1 cellular context compared by ENCODE assay signal in genomic region chr16:75566040-75566888, GRCh38.
TF ChIP-seq lines count a peak whose summit lies in the region.

A gene with protein sequence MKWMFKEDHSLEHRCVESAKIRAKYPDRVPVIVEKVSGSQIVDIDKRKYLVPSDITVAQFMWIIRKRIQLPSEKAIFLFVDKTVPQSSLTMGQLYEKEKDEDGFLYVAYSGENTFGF (plus strand): TSS chr16:75566379. CDS start chr16:75566487, 108 bp downstream.

TF ChIP-seq in HepG2, 621 proteins besides CTCF, POLR2A, EP300 and RAD21 (continued from another document and continues in another):
- TF ChIP-seq, protein P1, sequence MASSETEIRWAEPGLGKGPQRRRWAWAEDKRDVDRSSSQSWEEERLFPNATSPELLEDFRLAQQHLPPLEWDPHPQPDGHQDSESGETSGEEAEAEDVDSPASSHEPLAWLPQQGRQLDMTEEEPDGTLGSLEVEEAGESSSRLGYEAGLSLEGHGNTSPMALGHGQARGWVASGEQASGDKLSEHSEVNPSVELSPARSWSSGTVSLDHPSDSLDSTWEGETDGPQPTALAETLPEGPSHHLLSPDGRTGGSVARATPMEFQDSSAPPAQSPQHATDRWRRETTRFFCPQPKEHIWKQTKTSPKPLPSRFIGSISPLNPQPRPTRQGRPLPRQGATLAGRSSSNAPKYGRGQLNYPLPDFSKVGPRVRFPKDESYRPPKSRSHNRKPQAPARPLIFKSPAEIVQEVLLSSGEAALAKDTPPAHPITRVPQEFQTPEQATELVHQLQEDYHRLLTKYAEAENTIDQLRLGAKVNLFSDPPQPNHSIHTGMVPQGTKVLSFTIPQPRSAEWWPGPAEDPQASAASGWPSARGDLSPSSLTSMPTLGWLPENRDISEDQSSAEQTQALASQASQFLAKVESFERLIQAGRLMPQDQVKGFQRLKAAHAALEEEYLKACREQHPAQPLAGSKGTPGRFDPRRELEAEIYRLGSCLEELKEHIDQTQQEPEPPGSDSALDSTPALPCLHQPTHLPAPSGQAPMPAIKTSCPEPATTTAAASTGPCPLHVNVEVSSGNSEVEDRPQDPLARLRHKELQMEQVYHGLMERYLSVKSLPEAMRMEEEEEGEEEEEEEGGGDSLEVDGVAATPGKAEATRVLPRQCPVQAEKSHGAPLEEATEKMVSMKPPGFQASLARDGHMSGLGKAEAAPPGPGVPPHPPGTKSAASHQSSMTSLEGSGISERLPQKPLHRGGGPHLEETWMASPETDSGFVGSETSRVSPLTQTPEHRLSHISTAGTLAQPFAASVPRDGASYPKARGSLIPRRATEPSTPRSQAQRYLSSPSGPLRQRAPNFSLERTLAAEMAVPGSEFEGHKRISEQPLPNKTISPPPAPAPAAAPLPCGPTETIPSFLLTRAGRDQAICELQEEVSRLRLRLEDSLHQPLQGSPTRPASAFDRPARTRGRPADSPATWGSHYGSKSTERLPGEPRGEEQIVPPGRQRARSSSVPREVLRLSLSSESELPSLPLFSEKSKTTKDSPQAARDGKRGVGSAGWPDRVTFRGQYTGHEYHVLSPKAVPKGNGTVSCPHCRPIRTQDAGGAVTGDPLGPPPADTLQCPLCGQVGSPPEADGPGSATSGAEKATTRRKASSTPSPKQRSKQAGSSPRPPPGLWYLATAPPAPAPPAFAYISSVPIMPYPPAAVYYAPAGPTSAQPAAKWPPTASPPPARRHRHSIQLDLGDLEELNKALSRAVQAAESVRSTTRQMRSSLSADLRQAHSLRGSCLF (CRISPR knock-in tag; IDR thresholded peaks at IDR 0.05; ENCODE audit: borderline replicate concordance): no peak
- TF ChIP-seq SIX1 (CRISPR knock-in tag; IDR thresholded peaks at IDR 0.05; ENCODE audit: borderline replicate concordance): no peak
- TF ChIP-seq ZNF20 (CRISPR knock-in tag; IDR thresholded peaks at IDR 0.05): no peak
- TF ChIP-seq TOPORS (CRISPR knock-in tag; IDR thresholded peaks at IDR 0.05): no peak
- no peak; the same call in 1 of the 2 replicates for TF ChIP-seq ZNF614 (CRISPR knock-in tag; IDR thresholded peaks at IDR 0.05; ENCODE audit: borderline replicate concordance)
- TF ChIP-seq ZNF44 (CRISPR knock-in tag; IDR thresholded peaks at IDR 0.05): peak; percentile 72; the same call in 1 of the 2 replicates
- no peak for TF ChIP-seq ZKSCAN5 (CRISPR knock-in tag; IDR thresholded peaks at IDR 0.05)
- peak; percentile 6 for TF ChIP-seq SKI (IDR thresholded peaks at IDR 0.05; ENCODE audit: partially characterized antibody)
- TF ChIP-seq, protein P2, sequence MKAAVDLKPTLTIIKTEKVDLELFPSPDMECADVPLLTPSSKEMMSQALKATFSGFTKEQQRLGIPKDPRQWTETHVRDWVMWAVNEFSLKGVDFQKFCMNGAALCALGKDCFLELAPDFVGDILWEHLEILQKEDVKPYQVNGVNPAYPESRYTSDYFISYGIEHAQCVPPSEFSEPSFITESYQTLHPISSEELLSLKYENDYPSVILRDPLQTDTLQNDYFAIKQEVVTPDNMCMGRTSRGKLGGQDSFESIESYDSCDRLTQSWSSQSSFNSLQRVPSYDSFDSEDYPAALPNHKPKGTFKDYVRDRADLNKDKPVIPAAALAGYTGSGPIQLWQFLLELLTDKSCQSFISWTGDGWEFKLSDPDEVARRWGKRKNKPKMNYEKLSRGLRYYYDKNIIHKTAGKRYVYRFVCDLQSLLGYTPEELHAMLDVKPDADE (CRISPR knock-in tag; IDR thresholded peaks at IDR 0.05): 0 out of 2 replicates have a peak, but pooled peaks have one; percentile 19
- TF ChIP-seq SETDB1 (CRISPR knock-in tag; IDR thresholded peaks at IDR 0.05; ENCODE audit: borderline replicate concordance): no peak
- TF ChIP-seq ATF7-NPFF (CRISPR knock-in tag; IDR thresholded peaks at IDR 0.05; ENCODE audit: low read depth): peak; percentile 91
- TF ChIP-seq ZMYM2 (CRISPR knock-in tag; IDR thresholded peaks at IDR 0.05): no peak
- no peak for TF ChIP-seq EHMT2 (IDR thresholded peaks at IDR 0.05; ENCODE audit: borderline replicate concordance, low read depth, low read length)
- no peak for TF ChIP-seq NR2F2 (IDR thresholded peaks at IDR 0.05; ENCODE audit: borderline replicate concordance, low read depth)
- TF ChIP-seq DNMT1 (CRISPR knock-in tag; IDR thresholded peaks at IDR 0.05): no peak; the same call in 1 of the 2 replicates
- peak; percentile 31; the same call in 1 of the 2 replicates for TF ChIP-seq ZBTB38 (CRISPR knock-in tag; IDR thresholded peaks at IDR 0.05)
- TF ChIP-seq, protein P3, sequence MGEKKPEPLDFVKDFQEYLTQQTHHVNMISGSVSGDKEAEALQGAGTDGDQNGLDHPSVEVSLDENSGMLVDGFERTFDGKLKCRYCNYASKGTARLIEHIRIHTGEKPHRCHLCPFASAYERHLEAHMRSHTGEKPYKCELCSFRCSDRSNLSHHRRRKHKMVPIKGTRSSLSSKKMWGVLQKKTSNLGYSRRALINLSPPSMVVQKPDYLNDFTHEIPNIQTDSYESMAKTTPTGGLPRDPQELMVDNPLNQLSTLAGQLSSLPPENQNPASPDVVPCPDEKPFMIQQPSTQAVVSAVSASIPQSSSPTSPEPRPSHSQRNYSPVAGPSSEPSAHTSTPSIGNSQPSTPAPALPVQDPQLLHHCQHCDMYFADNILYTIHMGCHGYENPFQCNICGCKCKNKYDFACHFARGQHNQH (CRISPR knock-in tag; IDR thresholded peaks at IDR 0.05): peak; percentile 67; the same call in 1 of the 2 replicates
- TF ChIP-seq STAG1 (CRISPR knock-in tag; IDR thresholded peaks at IDR 0.05): no peak
- TF ChIP-seq, protein P4, sequence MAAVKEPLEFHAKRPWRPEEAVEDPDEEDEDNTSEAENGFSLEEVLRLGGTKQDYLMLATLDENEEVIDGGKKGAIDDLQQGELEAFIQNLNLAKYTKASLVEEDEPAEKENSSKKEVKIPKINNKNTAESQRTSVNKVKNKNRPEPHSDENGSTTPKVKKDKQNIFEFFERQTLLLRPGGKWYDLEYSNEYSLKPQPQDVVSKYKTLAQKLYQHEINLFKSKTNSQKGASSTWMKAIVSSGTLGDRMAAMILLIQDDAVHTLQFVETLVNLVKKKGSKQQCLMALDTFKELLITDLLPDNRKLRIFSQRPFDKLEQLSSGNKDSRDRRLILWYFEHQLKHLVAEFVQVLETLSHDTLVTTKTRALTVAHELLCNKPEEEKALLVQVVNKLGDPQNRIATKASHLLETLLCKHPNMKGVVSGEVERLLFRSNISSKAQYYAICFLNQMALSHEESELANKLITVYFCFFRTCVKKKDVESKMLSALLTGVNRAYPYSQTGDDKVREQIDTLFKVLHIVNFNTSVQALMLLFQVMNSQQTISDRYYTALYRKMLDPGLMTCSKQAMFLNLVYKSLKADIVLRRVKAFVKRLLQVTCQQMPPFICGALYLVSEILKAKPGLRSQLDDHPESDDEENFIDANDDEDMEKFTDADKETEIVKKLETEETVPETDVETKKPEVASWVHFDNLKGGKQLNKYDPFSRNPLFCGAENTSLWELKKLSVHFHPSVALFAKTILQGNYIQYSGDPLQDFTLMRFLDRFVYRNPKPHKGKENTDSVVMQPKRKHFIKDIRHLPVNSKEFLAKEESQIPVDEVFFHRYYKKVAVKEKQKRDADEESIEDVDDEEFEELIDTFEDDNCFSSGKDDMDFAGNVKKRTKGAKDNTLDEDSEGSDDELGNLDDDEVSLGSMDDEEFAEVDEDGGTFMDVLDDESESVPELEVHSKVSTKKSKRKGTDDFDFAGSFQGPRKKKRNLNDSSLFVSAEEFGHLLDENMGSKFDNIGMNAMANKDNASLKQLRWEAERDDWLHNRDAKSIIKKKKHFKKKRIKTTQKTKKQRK (IDR thresholded peaks at IDR 0.05; ENCODE audit: low read length): no peak
- TF ChIP-seq HMGA1 (CRISPR knock-in tag; conservative IDR thresholded peaks at IDR 0.05): no peak
- TF ChIP-seq CREB1 (IDR thresholded peaks at IDR 0.05): no peak
- no peak for TF ChIP-seq CREB1 (CRISPR knock-in tag; IDR thresholded peaks at IDR 0.05)
- TF ChIP-seq LBX2 (CRISPR knock-in tag; IDR thresholded peaks at IDR 0.05; ENCODE audit: borderline replicate concordance): no peak
- TF ChIP-seq, protein P5, sequence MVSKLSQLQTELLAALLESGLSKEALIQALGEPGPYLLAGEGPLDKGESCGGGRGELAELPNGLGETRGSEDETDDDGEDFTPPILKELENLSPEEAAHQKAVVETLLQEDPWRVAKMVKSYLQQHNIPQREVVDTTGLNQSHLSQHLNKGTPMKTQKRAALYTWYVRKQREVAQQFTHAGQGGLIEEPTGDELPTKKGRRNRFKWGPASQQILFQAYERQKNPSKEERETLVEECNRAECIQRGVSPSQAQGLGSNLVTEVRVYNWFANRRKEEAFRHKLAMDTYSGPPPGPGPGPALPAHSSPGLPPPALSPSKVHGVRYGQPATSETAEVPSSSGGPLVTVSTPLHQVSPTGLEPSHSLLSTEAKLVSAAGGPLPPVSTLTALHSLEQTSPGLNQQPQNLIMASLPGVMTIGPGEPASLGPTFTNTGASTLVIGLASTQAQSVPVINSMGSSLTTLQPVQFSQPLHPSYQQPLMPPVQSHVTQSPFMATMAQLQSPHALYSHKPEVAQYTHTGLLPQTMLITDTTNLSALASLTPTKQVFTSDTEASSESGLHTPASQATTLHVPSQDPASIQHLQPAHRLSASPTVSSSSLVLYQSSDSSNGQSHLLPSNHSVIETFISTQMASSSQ (IDR thresholded peaks at IDR 0.05; ENCODE audit: low read depth): no peak
- TF ChIP-seq, protein P5 (CRISPR knock-in tag; IDR thresholded peaks at IDR 0.05; ENCODE audit: borderline replicate concordance): no peak; the same call in 1 of the 2 replicates
- no peak for TF ChIP-seq ZNF354B (CRISPR knock-in tag; IDR thresholded peaks at IDR 0.05)
- TF ChIP-seq ZFY (CRISPR knock-in tag; IDR thresholded peaks at IDR 0.05): peak; percentile 95
- no peak for TF ChIP-seq ZSCAN22 (CRISPR knock-in tag; IDR thresholded peaks at IDR 0.05)
- TF ChIP-seq HOXA7 (CRISPR knock-in tag; IDR thresholded peaks at IDR 0.05): no peak
- no peak for TF ChIP-seq ZNF343 (CRISPR knock-in tag; IDR thresholded peaks at IDR 0.05)
- TF ChIP-seq AHR (CRISPR knock-in tag; IDR thresholded peaks at IDR 0.05): peak; percentile 17; the same call in 1 of the 2 replicates
- no peak for TF ChIP-seq RARA (CRISPR knock-in tag; IDR thresholded peaks at IDR 0.05)
- TF ChIP-seq ZNF280D (CRISPR knock-in tag; IDR thresholded peaks at IDR 0.05): 0 out of 2 replicates have a peak, but pooled peaks have one; percentile 73
- 0 out of 2 replicates have a peak, but pooled peaks have one; percentile 59 for TF ChIP-seq PREB (CRISPR knock-in tag; IDR thresholded peaks at IDR 0.05)
- TF ChIP-seq ATF7 (IDR thresholded peaks at IDR 0.05): no peak
- TF ChIP-seq ATF7 (CRISPR knock-in tag; IDR thresholded peaks at IDR 0.05): no peak
- peak; percentile 40; the same call in 1 of the 2 replicates for TF ChIP-seq PHF21A (CRISPR knock-in tag; IDR thresholded peaks at IDR 0.05)
- TF ChIP-seq, protein P6, sequence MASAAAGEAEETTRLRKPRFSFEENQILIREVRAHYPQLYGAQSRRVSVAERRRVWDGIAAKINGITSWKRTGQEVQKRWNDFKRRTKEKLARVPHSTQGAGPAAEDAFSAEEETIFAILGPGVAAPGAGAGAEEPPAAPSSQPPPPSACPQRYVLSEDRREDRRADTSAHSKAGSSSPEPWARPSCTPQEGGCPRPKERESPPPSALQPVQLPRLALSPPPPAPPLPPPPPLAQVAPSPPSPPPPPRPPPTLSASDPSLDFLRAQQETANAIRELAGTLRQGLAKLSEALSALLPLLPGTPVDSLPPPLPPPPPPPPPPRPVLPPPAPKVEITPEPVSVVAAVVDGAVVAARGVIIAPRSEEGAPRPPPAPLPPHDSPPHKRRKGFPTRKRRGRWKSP (CRISPR knock-in tag; IDR thresholded peaks at IDR 0.05): no peak; the same call in 1 of the 2 replicates
- TF ChIP-seq ZNF10 (CRISPR knock-in tag; IDR thresholded peaks at IDR 0.05; ENCODE audit: borderline replicate concordance, low read depth): no peak
- TF ChIP-seq CENPX (CRISPR knock-in tag; IDR thresholded peaks at IDR 0.05): no peak
